Comparison of ENCODE assay signal across 18 cellular contexts in the genomic region with DNA sequence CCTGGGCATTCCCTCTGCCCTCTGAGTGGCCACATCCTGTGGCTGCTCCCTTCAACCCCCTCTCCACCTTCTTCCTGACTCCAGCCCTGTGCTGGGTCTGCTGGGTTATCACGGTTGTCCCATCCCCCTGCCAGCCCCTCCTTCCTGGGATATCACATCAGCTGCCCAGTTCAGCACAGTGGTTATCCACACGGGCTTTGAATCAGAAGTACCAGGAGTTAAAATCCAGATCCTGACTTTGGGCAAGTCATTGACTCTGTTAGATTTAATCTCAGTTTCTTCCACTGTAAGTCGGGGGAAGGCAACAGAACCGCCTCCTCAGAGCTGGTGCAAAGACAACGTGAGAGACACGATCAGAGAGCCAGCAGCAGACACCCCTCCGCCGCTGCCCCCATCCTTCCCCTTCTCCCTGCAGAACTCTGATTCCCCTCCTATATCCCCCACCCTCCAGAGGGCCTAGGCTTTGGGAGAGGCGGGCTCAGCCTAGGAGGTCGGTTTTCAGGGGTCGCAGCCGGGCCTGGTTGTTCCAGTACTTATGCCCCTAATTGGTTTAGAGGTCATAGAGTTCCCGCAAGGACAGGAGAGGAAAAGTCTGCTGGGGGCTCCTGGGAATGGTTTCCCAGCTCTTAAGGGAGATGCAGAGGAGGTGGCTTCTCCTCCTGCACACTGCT. TPM values are rescaled to one million over a fixed set of nuclear protein-coding genes. Genes with fewer than 3 reads are reported as not detected.
"Had no signal": no experiment of that assay in that cellular context is flagged by ENCODE, and none has a peak within 500 bp of the region (broad histone marks: within the 10 kb centered on the region; RNA-seq: fewer than 3 reads in every experiment).

No MANE protein-coding gene starts in this region.

- H3K4me1 ChIP-seq: body of pancreas, spleen, uterus had no signal

- DNase-seq: activated CD4-positive, alpha-beta T cell treated with anti-CD3 and anti-CD28 coated beads, Interleukin-2, amount 10 ng/mL, durations not matched to agents 7 days and 5 days; activated CD8-positive, alpha-beta memory T cell treated with anti-CD3 and anti-CD28 coated beads, Interleukin-2, amount 50 U/mL, for 48 hours; activated gamma-delta T cell; activated T-cell treated with anti-CD3 and anti-CD28 coated beads, Interleukin-2, amount 50 U/mL, for 72 hours; amniotic stem cell; body of pancreas; cortex of kidney; effector memory CD4-positive, alpha-beta T cell; foreskin melanocyte; naive thymus-derived CD8-positive, alpha-beta T cell; occipital lobe; spleen; stimulated activated CD4-positive, alpha-beta T cell treated with anti-CD3 and anti-CD28 coated beads, Interleukin-1b, Interleukin-23, amount 100 ng/mL, for 48 hours; stimulated activated naive CD8-positive, alpha-beta T cell treated with anti-CD3 and anti-CD28 coated beads, Interleukin-15, amount 100 ng/mL, for 72 hours; uterus had no signal

- H3K9me3 ChIP-seq: body of pancreas, spleen, uterus had no signal

- H3K27ac ChIP-seq: body of pancreas, spleen had no signal

- H3K27me3 ChIP-seq: body of pancreas, uterus had no signal

- H3K36me3 ChIP-seq: spleen, uterus had no signal

- H3K4me3 ChIP-seq: body of pancreas, spleen, uterus had no signal

- ATAC-seq: activated naive CD4-positive, alpha-beta T cell treated with anti-CD3 and anti-CD28 coated beads, Interleukin-2, amount 50 U/mL, for 72 hours; activated T-cell treated with anti-CD3 and anti-CD28 coated beads, Interleukin-2, amount 50 U/mL, for 72 hours; body of pancreas; naive thymus-derived CD8-positive, alpha-beta T cell; sciatic nerve; stimulated activated naive CD8-positive, alpha-beta T cell treated with anti-CD3 and anti-CD28 coated beads, Interleukin-15, amount 100 ng/mL, for 72 hours had no signal

RNA-seq across cellular contexts. Expression of a gene that starts 42.5 kb away (rescaled TPM):
- total RNA-seq: activated CD4-positive, alpha-beta T cell treated with anti-CD3 and anti-CD28 coated beads, Interleukin-2, amount 10 ng/mL, durations not matched to agents 7 days and 5 days; activated naive CD4-positive, alpha-beta T cell treated with anti-CD3 and anti-CD28 coated beads, Interleukin-2, amount 50 U/mL, for 72 hours; activated T-cell treated with anti-CD3 and anti-CD28 coated beads, Interleukin-2, amount 50 U/mL, for 72 hours; fibroblast of lung; naive thymus-derived CD8-positive, alpha-beta T cell; occipital lobe had no signal
- polyA plus RNA-seq: fibroblast of lung; naive thymus-derived CD8-positive, alpha-beta T cell had no signal
